ENCODE assay signal across 17 cellular contexts in genomic region chr1:39385067-39385988, GRCh38.
DNase-seq lines count a peak whose midpoint lies in the region; ATAC-seq, FAIRE-seq and TF ChIP-seq lines count a peak whose summit lies in the region.
"Had no signal": no experiment of that assay in that cellular context is flagged by ENCODE, and none has a peak within 500 bp of the region (broad histone marks: within the 10 kb centered on the region; RNA-seq: fewer than 3 reads in every experiment).

No MANE protein-coding gene starts in this region.

- no peak overlapping the region for H3K4me3 ChIP-seq in CD8-positive, alpha-beta memory T cell (ENCODE audit: low read length)
- H3K4me3 ChIP-seq in esophagus squamous epithelium (no peak overlapping the region), neutrophil (ENCODE audit: low read depth in 1 of 2, low read length in 1 of 2) (no peak overlapping the region)

- TF ChIP-seq CTCF in esophagus squamous epithelium (IDR thresholded peaks at IDR 0.05) (no peak), neutrophil (IDR thresholded peaks at IDR 0.05) (no peak)

- DNase-seq in CD8-positive, alpha-beta memory T cell: no peak
- DNase-seq in NCI-H226 (peak; percentile 95), esophagus squamous epithelium (lab: John Stamatoyannopoulos, UW) (no peak), NCI-H2029 treated with DMSO at 0.1 percent for 48 hours (lab: John Stamatoyannopoulos, UW) (no peak), RKO (ENCODE audit: low spot score) (no peak), HTR-8/SVneo (ENCODE audit: insufficient read length, low spot score) (no peak)
- DNase-seq: activated CD8-positive, alpha-beta T cell treated with anti-CD3 and anti-CD28 coated beads for 36 hours; DMS79; midbrain; NCI-H526 treated with DMSO at 0.1 percent for 48 hours; posterior cingulate gyrus; stimulated activated CD8-positive, alpha-beta memory T cell treated with anti-CD3 and anti-CD28 coated beads, Interleukin-4, amount 100 ng/mL, for 48 hours had no signal

- no peak overlapping the region for H3K4me3 Mint-ChIP-seq in CD8-positive, alpha-beta memory T cell
- H3K4me3 Mint-ChIP-seq: activated CD8-positive, alpha-beta T cell treated with anti-CD3 and anti-CD28 coated beads for 36 hours; B cell; T-helper 2 cell treated with Interferon-gamma antibody and Interleukin-4, amounts not matched to agents 5 μg/mL and 100 μg/mL, for 36 hours had no signal

- no peaks in the 10 kb centered on the region for H3K27me3 Mint-ChIP-seq in CD8-positive, alpha-beta memory T cell
- H3K27me3 Mint-ChIP-seq: activated CD8-positive, alpha-beta T cell treated with anti-CD3 and anti-CD28 coated beads for 36 hours; B cell had no signal

- H3K27ac ChIP-seq in CD8-positive, alpha-beta memory T cell (ENCODE audit: low read depth, low read length): peak overlapping the region; percentile 30
- H3K27ac ChIP-seq in esophagus squamous epithelium (peak overlapping the region in 3 of 4 donors; percentile 28 to 62 (median 61)), neutrophil (peak overlapping the region; percentile 74)

- H3K4me1 Mint-ChIP-seq in CD8-positive, alpha-beta memory T cell: peaks cover 8 to 18% (median 11%) of the 10 kb centered on the region in 3 donors
- H3K4me1 Mint-ChIP-seq: B cell had no signal

- CTCF ChIA-PET in CD8-positive, alpha-beta memory T cell (lab: Charles Lee): no interaction called here

- POLR2A ChIA-PET in CD8-positive, alpha-beta memory T cell (lab: Charles Lee): interaction anchor here (1.0 kb wide), 1 partner anchor 14 kb away, joined by 4 read pairs; no protein-coding TSS in a partner anchor

- H3K36me3 Mint-ChIP-seq in CD8-positive, alpha-beta memory T cell: peaks cover 6 to 85% (median 18%) of the 10 kb centered on the region in 3 donors

- no peaks in the 10 kb centered on the region for H3K27me3 ChIP-seq in CD8-positive, alpha-beta memory T cell (ENCODE audit: insufficient read depth, low read length, poor library complexity, severe bottlenecking)
- H3K27me3 ChIP-seq in esophagus squamous epithelium (no peaks in the 10 kb centered on the region), neutrophil (no peaks in the 10 kb centered on the region)

- TF ChIP-seq POLR2A in esophagus squamous epithelium (IDR thresholded peaks at IDR 0.05): no peak

- H3K9me3 Mint-ChIP-seq in CD8-positive, alpha-beta memory T cell: no peaks in the 10 kb centered on the region
- H3K9me3 Mint-ChIP-seq: activated CD8-positive, alpha-beta T cell treated with anti-CD3 and anti-CD28 coated beads for 36 hours; T-helper 2 cell treated with Interferon-gamma antibody and Interleukin-4, amounts not matched to agents 5 μg/mL and 100 μg/mL, for 36 hours had no signal

- H3K36me3 ChIP-seq in CD8-positive, alpha-beta memory T cell (ENCODE audit: insufficient read depth, low read length): peaks cover 59% of the 10 kb centered on the region
- H3K36me3 ChIP-seq in esophagus squamous epithelium (peaks cover 14 to 99% (median 32%) of the 10 kb centered on the region in 3 donors), neutrophil (peaks cover 33% of the 10 kb centered on the region)

- H3K27ac Mint-ChIP-seq in CD8-positive, alpha-beta memory T cell: peak overlapping the region in 4 of 8 donors; percentile 7 to 77 (median 50)
- H3K27ac Mint-ChIP-seq: activated CD8-positive, alpha-beta T cell treated with anti-CD3 and anti-CD28 coated beads for 36 hours; B cell; T-helper 2 cell treated with Interferon-gamma antibody and Interleukin-4, amounts not matched to agents 5 μg/mL and 100 μg/mL, for 36 hours had no signal

- FAIRE-seq in HTR-8/SVneo (lab: Jason Lieb, UNC): no peak
- FAIRE-seq: colon had no signal

- no peaks in the 10 kb centered on the region for H3K4me1 ChIP-seq in CD8-positive, alpha-beta memory T cell (ENCODE audit: insufficient read depth, low read length)
- H3K4me1 ChIP-seq in esophagus squamous epithelium (peaks cover 0 to 9% (median 6%) of the 10 kb centered on the region in 3 donors), neutrophil (ENCODE audit: control insufficient read depth in 1 of 2, insufficient read depth in 1 of 2, low read depth in 1 of 2, low read length in 1 of 2) (peaks cover 35 to 39% of the 10 kb centered on the region in 2 experiments)

- no peaks in the 10 kb centered on the region for H3K9me3 ChIP-seq in CD8-positive, alpha-beta memory T cell (ENCODE audit: low read length)
- no peaks in the 10 kb centered on the region for H3K9me3 ChIP-seq in esophagus squamous epithelium
- H3K9me3 ChIP-seq in neutrophil: no peaks in the 10 kb centered on the region

- intact Hi-C loops in esophagus squamous epithelium (cut with DNase I): no loop called here

- no peak for ATAC-seq in GM21786 (IDR thresholded peaks at IDR 0.05; ENCODE audit: unreplicated experiment)
- ATAC-seq: activated CD8-positive, alpha-beta T cell treated with anti-CD3 and anti-CD28 coated beads for 36 hours had no signal

- WGBS in esophagus squamous epithelium, 2 donors: 68 to 85% methylated on average over 15 to 16 of the region's 16 CpGs
